ENCODE assay signal across 1 cellular context in genomic region chr13:44404261-44405139, GRCh38.
TF ChIP-seq lines count a peak whose summit lies in the region.

No MANE protein-coding gene starts in this region.

TF ChIP-seq in HepG2, 621 proteins besides CTCF, POLR2A, EP300 and RAD21 (continued from another document and continues in another):
- TF ChIP-seq CREM (IDR thresholded peaks at IDR 0.05), result peak; percentile 55; the same call in 1 of the 2 replicates
- no peak for TF ChIP-seq CREM (CRISPR knock-in tag; IDR thresholded peaks at IDR 0.05)
- TF ChIP-seq, protein P1, sequence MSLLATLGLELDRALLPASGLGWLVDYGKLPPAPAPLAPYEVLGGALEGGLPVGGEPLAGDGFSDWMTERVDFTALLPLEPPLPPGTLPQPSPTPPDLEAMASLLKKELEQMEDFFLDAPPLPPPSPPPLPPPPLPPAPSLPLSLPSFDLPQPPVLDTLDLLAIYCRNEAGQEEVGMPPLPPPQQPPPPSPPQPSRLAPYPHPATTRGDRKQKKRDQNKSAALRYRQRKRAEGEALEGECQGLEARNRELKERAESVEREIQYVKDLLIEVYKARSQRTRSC (CRISPR knock-in tag; IDR thresholded peaks at IDR 0.05; ENCODE audit: low read depth), result no peak
- no peak for TF ChIP-seq ARID2 (CRISPR knock-in tag; IDR thresholded peaks at IDR 0.05; ENCODE audit: borderline replicate concordance)
- TF ChIP-seq FOXJ3 (CRISPR knock-in tag; IDR thresholded peaks at IDR 0.05; ENCODE audit: borderline replicate concordance), result peak; percentile 48; the same call in 1 of the 2 replicates
- peak; percentile 70; the same call in 1 of the 2 replicates for TF ChIP-seq DNMT3B (CRISPR knock-in tag; conservative IDR thresholded peaks at IDR 0.05)
- TF ChIP-seq MXD3 (CRISPR knock-in tag; IDR thresholded peaks at IDR 0.05), result peak; percentile 22; the same call in 1 of the 2 replicates
- TF ChIP-seq ZFP37 (CRISPR knock-in tag; IDR thresholded peaks at IDR 0.05; ENCODE audit: borderline replicate concordance), result no peak
- TF ChIP-seq SKIL (CRISPR knock-in tag; IDR thresholded peaks at IDR 0.05; ENCODE audit: borderline replicate concordance), result peak; percentile 73
- TF ChIP-seq PHF5A (CRISPR knock-in tag; IDR thresholded peaks at IDR 0.05; ENCODE audit: low read depth, unreplicated experiment), result peak; percentile 29
- TF ChIP-seq HNRNPK (IDR thresholded peaks at IDR 0.05; ENCODE audit: low read depth, low read length, poor library complexity, severe bottlenecking), result no peak
- no peak for TF ChIP-seq ZNF891 (CRISPR knock-in tag; IDR thresholded peaks at IDR 0.05)
- TF ChIP-seq TBX3 (IDR thresholded peaks at IDR 0.05; ENCODE audit: borderline replicate concordance), result peak; percentile 38; the same call in 1 of the 2 replicates
- TF ChIP-seq ZNF30 (CRISPR knock-in tag; IDR thresholded peaks at IDR 0.05), result no peak
- no peak for TF ChIP-seq ZNF737 (CRISPR knock-in tag; IDR thresholded peaks at IDR 0.05; ENCODE audit: borderline replicate concordance)
- no peak; the same call in 1 of the 2 replicates for TF ChIP-seq ZNF547 (CRISPR knock-in tag; IDR thresholded peaks at IDR 0.05)
- TF ChIP-seq, protein P2, sequence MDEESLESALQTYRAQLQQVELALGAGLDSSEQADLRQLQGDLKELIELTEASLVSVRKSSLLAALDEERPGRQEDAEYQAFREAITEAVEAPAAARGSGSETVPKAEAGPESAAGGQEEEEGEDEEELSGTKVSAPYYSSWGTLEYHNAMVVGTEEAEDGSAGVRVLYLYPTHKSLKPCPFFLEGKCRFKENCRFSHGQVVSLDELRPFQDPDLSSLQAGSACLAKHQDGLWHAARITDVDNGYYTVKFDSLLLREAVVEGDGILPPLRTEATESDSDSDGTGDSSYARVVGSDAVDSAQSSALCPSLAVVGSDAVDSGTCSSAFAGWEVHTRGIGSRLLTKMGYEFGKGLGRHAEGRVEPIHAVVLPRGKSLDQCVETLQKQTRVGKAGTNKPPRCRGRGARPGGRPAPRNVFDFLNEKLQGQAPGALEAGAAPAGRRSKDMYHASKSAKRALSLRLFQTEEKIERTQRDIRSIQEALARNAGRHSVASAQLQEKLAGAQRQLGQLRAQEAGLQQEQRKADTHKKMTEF (CRISPR knock-in tag; IDR thresholded peaks at IDR 0.05), result peak; percentile 66
- TF ChIP-seq RAD51 (IDR thresholded peaks at IDR 0.05; ENCODE audit: borderline replicate concordance), result no peak
- TF ChIP-seq PHF8 (CRISPR knock-in tag; IDR thresholded peaks at IDR 0.05), result peak; percentile 75
- no peak for TF ChIP-seq GTF2F1 (IDR thresholded peaks at IDR 0.05; ENCODE audit: low read length)
- peak; percentile 87 to 94 for TF ChIP-seq NR2F1 (CRISPR knock-in tag; IDR thresholded peaks at IDR 0.05)
- 0 out of 2 replicates have a peak, but pooled peaks have one; percentile 77 for TF ChIP-seq ZNF512B (CRISPR knock-in tag; IDR thresholded peaks at IDR 0.05; ENCODE audit: borderline replicate concordance)
- TF ChIP-seq KDM1A (CRISPR knock-in tag; IDR thresholded peaks at IDR 0.05), result 0 out of 2 replicates have a peak, but pooled peaks have one; percentile 46
- no peak for TF ChIP-seq ZSCAN31 (CRISPR knock-in tag; IDR thresholded peaks at IDR 0.05; ENCODE audit: low read depth)
- peak; percentile 84 for TF ChIP-seq ZNF331 (CRISPR knock-in tag; IDR thresholded peaks at IDR 0.05)
- TF ChIP-seq FOXO1 (CRISPR knock-in tag; IDR thresholded peaks at IDR 0.05), result peak; percentile 79; the same call in 1 of the 2 replicates
- no peak for TF ChIP-seq SMARCE1 (IDR thresholded peaks at IDR 0.05; ENCODE audit: borderline replicate concordance)
- peak; percentile 70; the same call in 1 of the 2 replicates for TF ChIP-seq ESRRA (CRISPR knock-in tag; IDR thresholded peaks at IDR 0.05; ENCODE audit: low read depth)
- TF ChIP-seq ZSCAN9 (CRISPR knock-in tag; IDR thresholded peaks at IDR 0.05; ENCODE audit: borderline replicate concordance), result peak; percentile 70; the same call in 1 of the 2 replicates
- no peak for TF ChIP-seq ZNF850 (CRISPR knock-in tag; conservative IDR thresholded peaks at IDR 0.05)
- TF ChIP-seq ARID4A (CRISPR knock-in tag; IDR thresholded peaks at IDR 0.05; ENCODE audit: borderline replicate concordance), result peak; percentile 26; the same call in 1 of the 2 replicates
- TF ChIP-seq PTBP1 (IDR thresholded peaks at IDR 0.05; ENCODE audit: low read depth, low read length, poor library complexity, severe bottlenecking), result no peak
- no peak for TF ChIP-seq ZNF232 (CRISPR knock-in tag; IDR thresholded peaks at IDR 0.05; ENCODE audit: borderline replicate concordance)
- no peak for TF ChIP-seq RFX3 (CRISPR knock-in tag; IDR thresholded peaks at IDR 0.05)
- peak; percentile 33; the same call in 1 of the 2 replicates for TF ChIP-seq POGK (CRISPR knock-in tag; conservative IDR thresholded peaks at IDR 0.05)
- TF ChIP-seq ZNF782 (CRISPR knock-in tag; IDR thresholded peaks at IDR 0.05; ENCODE audit: borderline replicate concordance), result no peak
- TF ChIP-seq ZNF335 (CRISPR knock-in tag; IDR thresholded peaks at IDR 0.05), result no peak
- TF ChIP-seq ZFP36L2 (CRISPR knock-in tag; IDR thresholded peaks at IDR 0.05), result 0 out of 2 replicates have a peak, but pooled peaks have one; percentile 79
- TF ChIP-seq GATAD1 (CRISPR knock-in tag; IDR thresholded peaks at IDR 0.05), result 0 out of 2 replicates have a peak, but pooled peaks have one; percentile 27
- no peak for TF ChIP-seq ZBTB44 (CRISPR knock-in tag; IDR thresholded peaks at IDR 0.05)
- TF ChIP-seq ZNF354B (CRISPR knock-in tag; IDR thresholded peaks at IDR 0.05), result no peak
- peak; percentile 59; the same call in 1 of the 2 replicates for TF ChIP-seq KDM4B (CRISPR knock-in tag; IDR thresholded peaks at IDR 0.05)
- TF ChIP-seq XRCC5 (optimal IDR thresholded peaks at IDR 0.05; ENCODE audit: low read length), result peak; percentile 71
- TF ChIP-seq, protein P3, sequence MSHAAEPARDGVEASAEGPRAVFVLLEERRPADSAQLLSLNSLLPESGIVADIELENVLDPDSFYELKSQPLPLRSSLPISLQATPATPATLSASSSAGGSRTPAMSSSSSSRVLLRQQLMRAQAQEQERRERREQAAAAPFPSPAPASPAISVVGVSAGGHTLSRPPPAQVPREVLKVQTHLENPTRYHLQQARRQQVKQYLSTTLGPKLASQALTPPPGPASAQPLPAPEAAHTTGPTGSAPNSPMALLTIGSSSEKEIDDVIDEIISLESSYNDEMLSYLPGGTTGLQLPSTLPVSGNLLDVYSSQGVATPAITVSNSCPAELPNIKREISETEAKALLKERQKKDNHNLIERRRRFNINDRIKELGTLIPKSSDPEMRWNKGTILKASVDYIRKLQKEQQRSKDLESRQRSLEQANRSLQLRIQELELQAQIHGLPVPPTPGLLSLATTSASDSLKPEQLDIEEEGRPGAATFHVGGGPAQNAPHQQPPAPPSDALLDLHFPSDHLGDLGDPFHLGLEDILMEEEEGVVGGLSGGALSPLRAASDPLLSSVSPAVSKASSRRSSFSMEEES (CRISPR knock-in tag; IDR thresholded peaks at IDR 0.05), result peak; percentile 64
- TF ChIP-seq HMG20B (CRISPR knock-in tag; conservative IDR thresholded peaks at IDR 0.05), result 0 out of 2 replicates have a peak, but pooled peaks have one; percentile 30
- TF ChIP-seq ZNF878 (CRISPR knock-in tag; IDR thresholded peaks at IDR 0.05), result peak; percentile 50; the same call in 1 of the 2 replicates
- 0 out of 2 replicates have a peak, but pooled peaks have one; percentile 65 for TF ChIP-seq POGZ (CRISPR knock-in tag; IDR thresholded peaks at IDR 0.05)
- no peak for TF ChIP-seq ZNF180 (CRISPR knock-in tag; IDR thresholded peaks at IDR 0.05; ENCODE audit: borderline replicate concordance, low read depth)
- peak; percentile 83 for TF ChIP-seq ELF3 (CRISPR knock-in tag; IDR thresholded peaks at IDR 0.05)
- peak; percentile 52; the same call in 1 of the 2 replicates for TF ChIP-seq CCDC6 (CRISPR knock-in tag; IDR thresholded peaks at IDR 0.05)
- no peak for TF ChIP-seq TMF1 (CRISPR knock-in tag; IDR thresholded peaks at IDR 0.05; ENCODE audit: low read depth)
- peak; percentile 93 for TF ChIP-seq POLR2AphosphoS5 (IDR thresholded peaks at IDR 0.05; ENCODE audit: low read depth, low read length)
- peak; percentile 88 for TF ChIP-seq HDAC2 (CRISPR knock-in tag; IDR thresholded peaks at IDR 0.05)
